ENCODE assay signal across 21 cellular contexts in the genomic region with DNA sequence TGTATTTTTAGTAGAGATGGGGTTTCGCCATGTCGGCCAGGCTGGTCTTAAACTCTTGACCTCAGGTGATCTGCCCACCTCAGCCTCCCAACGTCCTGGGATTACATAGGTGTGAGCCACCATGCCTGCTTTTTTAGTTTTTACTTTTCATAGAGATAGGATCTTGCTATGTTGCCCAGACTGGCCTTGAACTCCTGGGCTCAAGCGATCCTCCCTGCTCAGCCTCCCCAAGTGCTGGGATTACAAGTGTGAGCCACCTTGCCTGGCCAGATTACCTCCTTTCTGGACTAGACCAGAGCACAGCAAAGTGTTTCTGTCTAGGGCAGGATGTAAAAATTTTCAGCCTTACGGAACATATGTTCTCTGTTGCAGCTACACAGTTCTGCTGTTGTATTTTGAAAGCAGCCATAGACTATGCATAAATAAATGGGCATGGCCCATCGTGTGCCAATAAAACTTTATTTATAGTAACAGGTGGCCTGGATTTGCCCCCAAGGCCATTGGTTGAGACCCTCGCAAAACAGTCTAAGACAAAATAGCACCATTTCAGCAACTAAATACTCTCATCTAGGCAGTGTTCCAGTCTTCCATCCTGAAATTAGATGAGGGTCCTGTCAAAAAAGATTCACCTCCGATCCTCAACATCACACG. TPM values are rescaled to one million over a fixed set of nuclear protein-coding genes. Genes with fewer than 3 reads are reported as not detected.
"Had no signal": no experiment of that assay in that cellular context is flagged by ENCODE, and none has a peak within 500 bp of the region (broad histone marks: within the 10 kb centered on the region; RNA-seq: fewer than 3 reads in every experiment).

No MANE protein-coding gene starts in this region.

- H3K4me1 Mint-ChIP-seq: immature natural killer cell, nephron had no signal

- H3K27me3 Mint-ChIP-seq: progenitor cell of endocrine pancreas had no signal

- H3K36me3 ChIP-seq: esophagus squamous epithelium, gastroesophageal sphincter, left lung, lower lobe of right lung, pancreas had no signal

- ATAC-seq: effector memory CD8-positive, alpha-beta T cell; gastroesophageal sphincter; left lung; lower lobe of right lung; pancreas; sciatic nerve had no signal

- H3K4me3 ChIP-seq: esophagus squamous epithelium, gastroesophageal sphincter, left lung, lower lobe of right lung, pancreas, spleen had no signal

- H3K27ac ChIP-seq: esophagus squamous epithelium, gastroesophageal sphincter, left lung, lower lobe of right lung, pancreas had no signal

- H3K27ac Mint-ChIP-seq: effector memory CD8-positive, alpha-beta T cell; immature natural killer cell; nephron; progenitor cell of endocrine pancreas had no signal

- H3K9me3 Mint-ChIP-seq: effector memory CD8-positive, alpha-beta T cell; immature natural killer cell; nephron had no signal

- H3K4me3 Mint-ChIP-seq: effector memory CD8-positive, alpha-beta T cell; immature natural killer cell; nephron had no signal

- H3K36me3 Mint-ChIP-seq: immature natural killer cell had no signal

- H3K27me3 ChIP-seq: esophagus squamous epithelium, gastroesophageal sphincter, left lung, pancreas, spleen had no signal

- H3K4me1 ChIP-seq: esophagus squamous epithelium, gastroesophageal sphincter, left lung, lower lobe of right lung, pancreas had no signal

- DNase-seq: effector memory CD8-positive, alpha-beta T cell; esophagus squamous epithelium; foreskin fibroblast; immature natural killer cell; lower lobe of right lung; mesenchymal stem cell; midbrain; occipital lobe; pancreas; spleen; stimulated activated CD4-positive, alpha-beta T cell treated with anti-CD3 and anti-CD28 coated beads, Interleukin-15, amount 100 ng/mL, for 24 hours; stimulated activated CD4-positive, alpha-beta T cell treated with anti-CD3 and anti-CD28 coated beads, Interleukin-1b, Interleukin-23, amount 100 ng/mL, for 48 hours; stimulated activated CD4-positive, alpha-beta T cell treated with anti-CD3 and anti-CD28 coated beads, Interleukin-4, amount 100 ng/mL, for 24 hours; stimulated activated naive CD4-positive, alpha-beta T cell; trophoblast cell had no signal

- H3K9me3 ChIP-seq: gastroesophageal sphincter, lower lobe of right lung, pancreas had no signal

RNA-seq across cellular contexts. Expression of a gene that starts 54.7 kb away (rescaled TPM):
- total RNA-seq: epithelial cell of proximal tubule had no signal
- polyA plus RNA-seq: immature natural killer cell had no signal
